ENCODE assay signal across 21 cellular contexts in genomic region chr11:130625907-130626306, GRCh38.
"Had no signal": no experiment of that assay in that cellular context is flagged by ENCODE, and none has a peak within 500 bp of the region (broad histone marks: within the 10 kb centered on the region; RNA-seq: fewer than 3 reads in every experiment).

No MANE protein-coding gene starts in this region.

- ATAC-seq: activated CD8-positive, alpha-beta T cell treated with anti-CD3 and anti-CD28 coated beads for 36 hours; body of pancreas; gastroesophageal sphincter; heart right ventricle; left ventricle myocardium superior; stimulated activated naive CD8-positive, alpha-beta T cell treated with anti-CD3 and anti-CD28 coated beads, Interleukin-15, Interleukin-2, amounts not matched to agents 100 U/mL and 50 U/mL, for 24 hours had no signal

- H3K27me3 ChIP-seq: body of pancreas, colonic mucosa, gastroesophageal sphincter, heart right ventricle, tibial nerve, uterus had no signal

- H3K4me3 ChIP-seq: body of pancreas, colonic mucosa, gastroesophageal sphincter, heart right ventricle, tibial nerve, uterus had no signal

- H3K36me3 ChIP-seq: colonic mucosa, gastroesophageal sphincter, heart right ventricle, tibial nerve, uterus had no signal

- H3K9me3 ChIP-seq: body of pancreas, colonic mucosa, gastroesophageal sphincter, heart right ventricle, tibial nerve, uterus had no signal

- H3K4me1 ChIP-seq: body of pancreas, colonic mucosa, uterus had no signal

- DNase-seq: activated CD4-positive, alpha-beta T cell treated with anti-CD3 and anti-CD28 coated beads, Interleukin-2, amount 10 ng/mL, durations not matched to agents 24 days and 14 days; activated CD8-positive, alpha-beta T cell treated with anti-CD3 and anti-CD28 coated beads for 36 hours; activated naive CD4-positive, alpha-beta T cell treated with Interleukin-2 at 50 U/mL for 16 hours; activated naive CD8-positive, alpha-beta T cell treated with anti-CD3 and anti-CD28 coated beads, Interleukin-2, amount 10 ng/mL, durations not matched to agents 7 days and 5 days; activated T-cell treated with anti-CD3 and anti-CD28 coated beads, Interleukin-2, amount 50 U/mL, for 1 hour; body of pancreas; colonic mucosa; erythroblast; heart right ventricle; kidney glomerular epithelial cell; left ventricle myocardium superior; occipital lobe; posterior cingulate gyrus; retina; stimulated activated CD4-positive, alpha-beta T cell treated with anti-CD3 and anti-CD28 coated beads, Interleukin-12 subunit alpha, Interleukin-12 subunit beta, amount 100 ng/mL, for 4 hours; stimulated activated CD4-positive, alpha-beta T cell treated with anti-CD3 and anti-CD28 coated beads, Interleukin-2, amount 100 ng/mL, for 24 hours; stimulated activated naive CD8-positive, alpha-beta T cell treated with anti-CD3 and anti-CD28 coated beads, Interleukin-15, Interleukin-2, amounts not matched to agents 100 U/mL and 50 U/mL, for 24 hours; substantia nigra; uterus had no signal

- H3K27ac ChIP-seq: body of pancreas, colonic mucosa, gastroesophageal sphincter, heart right ventricle, tibial nerve, uterus had no signal
